Comparison of ENCODE assay signal across 21 cellular contexts in genomic region chr5:34040411-34040810, GRCh38. TPM values are rescaled to one million over a fixed set of nuclear protein-coding genes. Genes with fewer than 3 reads are reported as not detected.
DNase-seq lines count a peak whose midpoint lies in the region; ATAC-seq, FAIRE-seq and TF ChIP-seq lines count a peak whose summit lies in the region.
"Had no signal": no experiment of that assay in that cellular context is flagged by ENCODE, and none has a peak within 500 bp of the region (broad histone marks: within the 10 kb centered on the region; RNA-seq: fewer than 3 reads in every experiment).

No MANE protein-coding gene starts in this region.

- H2BK12ac ChIP-seq in mesenchymal stem cell (ENCODE audit: low read length in 2 of 2), result no peak overlapping the region

- H3K4me3 ChIP-seq in esophagus muscularis mucosa (no peak overlapping the region), mesenchymal stem cell (ENCODE audit: insufficient read depth in 1 of 2, low read depth in 1 of 2, low read length in 2 of 2) (no peak overlapping the region)
- H3K4me3 ChIP-seq: GM23338, K562 had no signal

- no peak overlapping the region for H3K18ac ChIP-seq in mesenchymal stem cell (ENCODE audit: low read depth in 1 of 2, low read length in 2 of 2)

- H3K4me2 ChIP-seq in mesenchymal stem cell (ENCODE audit: low read length, poor library complexity, severe bottlenecking), result no peak overlapping the region
- H3K4me2 ChIP-seq: GM23338 had no signal

- no peak overlapping the region for H2BK5ac ChIP-seq in mesenchymal stem cell (ENCODE audit: low read depth, low read length, poor library complexity, severe bottlenecking)

- H3K23ac ChIP-seq in mesenchymal stem cell (ENCODE audit: low read length in 2 of 2), result no peak overlapping the region

- no peak for TF ChIP-seq POLR2A in esophagus muscularis mucosa (IDR thresholded peaks at IDR 0.05; ENCODE audit: low read depth)

- H2BK120ac ChIP-seq in mesenchymal stem cell (ENCODE audit: low read depth, low read length), result no peak overlapping the region

- ATAC-seq in GM21515 (IDR thresholded peaks at IDR 0.05; ENCODE audit: unreplicated experiment), result no peak
- ATAC-seq: CD8-positive, alpha-beta T cell; GM23338; HepG2; K562 had no signal

- intact Hi-C loops in esophagus muscularis mucosa (cut with DNase I), result no loop called here

- H3K9me3 ChIP-seq in esophagus muscularis mucosa (no peaks in the 10 kb centered on the region), mesenchymal stem cell (ENCODE audit: control insufficient read depth, low read length) (no peaks in the 10 kb centered on the region)

- no peak overlapping the region for H4K8ac ChIP-seq in mesenchymal stem cell (ENCODE audit: low read length)

- no peak overlapping the region for H3K14ac ChIP-seq in mesenchymal stem cell (ENCODE audit: low read length in 2 of 2)

- no peak overlapping the region for H2AFZ ChIP-seq in mesenchymal stem cell (ENCODE audit: low read depth, low read length)
- H2AFZ ChIP-seq: GM23338 had no signal

- no peak overlapping the region for H2BK15ac ChIP-seq in mesenchymal stem cell (ENCODE audit: low read depth, poor library complexity, severe bottlenecking)

- DNase-seq in DMS53 (lab: John Stamatoyannopoulos, UW) (peak; percentile 3), DMS53 treated with DMSO at 0.1 percent for 48 hours (lab: John Stamatoyannopoulos, UW; ENCODE audit: unreplicated experiment) (no peak), esophagus muscularis mucosa (ENCODE audit: extremely low spot score) (peak; percentile 42), mesenchymal stem cell (no peak), urothelium cell line (ENCODE audit: low spot score) (peak; percentile 27), D721Med (ENCODE audit: insufficient read length, low spot score) (no peak)
- no peak for DNase-seq in activated CD8-positive, alpha-beta memory T cell treated with anti-CD3 and anti-CD28 coated beads, Interleukin-2, amount 50 U/mL, for 48 hours
- DNase-seq: CD8-positive, alpha-beta T cell; COR-L47; DMS79 treated with DMSO at 0.1 percent for 48 hours; GDM1; H7 had no signal

- no peak overlapping the region for H3K27ac ChIP-seq in esophagus muscularis mucosa (replicated peaks in 1 of 4)
- peak overlapping the region; percentile 48 for H3K27ac ChIP-seq in mesenchymal stem cell (ENCODE audit: low read length, poor library complexity, severe bottlenecking)
- H3K27ac ChIP-seq: 22Rv1 had no signal

- H4K91ac ChIP-seq in mesenchymal stem cell (ENCODE audit: low read length), result no peak overlapping the region

- H3K27me3 ChIP-seq in esophagus muscularis mucosa (no peaks in the 10 kb centered on the region), mesenchymal stem cell (ENCODE audit: control insufficient read depth in 1 of 2, insufficient read depth in 1 of 2, low read length in 2 of 2) (no peaks in the 10 kb centered on the region)

- TF ChIP-seq CTCF in esophagus muscularis mucosa (IDR thresholded peaks at IDR 0.05) (no peak), D721Med (IDR thresholded peaks at IDR 0.05; ENCODE audit: insufficient read depth, missing control alignments) (no peak)

- FAIRE-seq in urothelium cell line (lab: Jason Lieb, UNC) (no peak), D721Med (lab: Jason Lieb, UNC) (no peak)
- FAIRE-seq: GM12892, HepG2, HTR-8/SVneo, K562 had no signal

- no peaks in the 10 kb centered on the region for H3K79me1 ChIP-seq in mesenchymal stem cell (replicated peaks; ENCODE audit: low read length, poor library complexity, severe bottlenecking)

- 55% methylated on average over 4 of the region's 4 CpGs for WGBS in esophagus muscularis mucosa
- WGBS in mesenchymal stem cell, result 85% methylated on average over 3 of the region's 4 CpGs

- H3K9ac ChIP-seq in mesenchymal stem cell (ENCODE audit: low read length), result no peak overlapping the region

- H3K4ac ChIP-seq in mesenchymal stem cell (ENCODE audit: low read depth in 1 of 2, low read length in 2 of 2), result no peak overlapping the region

- peaks cover 17 to 55% (median 31%) of the 10 kb centered on the region in 4 donors for H3K4me1 ChIP-seq in esophagus muscularis mucosa
- peaks cover 7% of the 10 kb centered on the region for H3K4me1 ChIP-seq in mesenchymal stem cell (ENCODE audit: control insufficient read depth, insufficient read depth, low read depth, low read length)

- H3K36me3 ChIP-seq in esophagus muscularis mucosa, result peaks cover 0 to 2% (median under 1%) of the 10 kb centered on the region in 4 donors
- peaks cover 0 to 1% of the 10 kb centered on the region in 2 experiments for H3K36me3 ChIP-seq in mesenchymal stem cell (ENCODE audit: control insufficient read depth in 1 of 2, insufficient read depth in 2 of 2, low read depth in 1 of 2, low read length in 2 of 2)

- no peak overlapping the region for H2AK5ac ChIP-seq in mesenchymal stem cell (ENCODE audit: low read length, severe bottlenecking)

- no peak for TF ChIP-seq EP300 in esophagus muscularis mucosa (IDR thresholded peaks at IDR 0.05)

RNA-seq across cellular contexts. Expression of gene C1QTNF3, which starts 2.6 kb away (rescaled TPM):
- 10 to 100 TPM in 3 of 4 donors, 1 to 10 TPM in 1; 4.8 to 32.8 (median 18.1) TPM for total RNA-seq in esophagus muscularis mucosa
- 0.43 TPM for polyA plus RNA-seq in mesenchymal stem cell (2013, experiment 1 of 2)
- 0.36 TPM for polyA plus RNA-seq in mesenchymal stem cell (2013, experiment 2 of 2)
- polyA plus RNA-seq: CD14-positive monocyte had no signal

RNA-seq across cellular contexts. Expression of gene AMACR, which starts 32.6 kb away (rescaled TPM):
- total RNA-seq in esophagus muscularis mucosa, result 10 to 100 TPM in 2 of 4 donors, 1 to 10 TPM in 2; 6.1 to 12.7 (median 9.5) TPM
- polyA plus RNA-seq in mesenchymal stem cell (2013, experiment 1 of 2), result 8.2 TPM
- 8.6 TPM for polyA plus RNA-seq in mesenchymal stem cell (2013, experiment 2 of 2)

RNA-seq across cellular contexts. Expression of gene SLC45A2, which starts 55.9 kb away (rescaled TPM):
- under 1 TPM in 1 of 4 donors, not detected in 3; 0.26 TPM for total RNA-seq in esophagus muscularis mucosa
- 0.28 TPM for polyA plus RNA-seq in mesenchymal stem cell (2013, experiment 1 of 2)
- 0.23 TPM for polyA plus RNA-seq in mesenchymal stem cell (2013, experiment 2 of 2)
- total RNA-seq: CD8-positive, alpha-beta T cell; GM23338 had no signal
- polyA plus RNA-seq: BJ, CD14-positive monocyte, GM23338 had no signal

Comparison
In these comparisons a context has a peak if more than half of its experiments do, and no peak if none do; other contexts are left out.
1. DNase-seq: peak in DMS53 (single experiment), esophagus muscularis mucosa (single experiment) and urothelium cell line (single experiment); none in DMS53 treated with DMSO at 0.1 percent for 48 hours (single experiment), mesenchymal stem cell (single experiment), D721Med (single experiment) and activated CD8-positive, alpha-beta memory T cell treated with anti-CD3 and anti-CD28 coated beads, Interleukin-2, amount 50 U/mL, for 48 hours (single experiment).